9 cellular contexts compared by ENCODE assay signal in genomic region chr11:62573006-62573591, GRCh38. TPM values are rescaled to one million over a fixed set of nuclear protein-coding genes. Genes with fewer than 3 reads are reported as not detected.
A peak's percentile ranks its signal among the peaks of the same experiment; 100 is the strongest.
DNase-seq lines count a peak whose midpoint lies in the region; ATAC-seq, FAIRE-seq and TF ChIP-seq lines count a peak whose summit lies in the region.
"Had no signal": no experiment of that assay in that cellular context is flagged by ENCODE, and none has a peak within 500 bp of the region (broad histone marks: within the 10 kb centered on the region; RNA-seq: fewer than 3 reads in every experiment).

No MANE protein-coding gene starts in this region.

- H3K4me1 Mint-ChIP-seq in type B pancreatic cell (ENCODE audit: unreplicated experiment), result peaks cover 36% of the 10 kb centered on the region

- peaks cover 63% of the 10 kb centered on the region for H3K36me3 ChIP-seq in OCI-LY3 (replicated peaks; ENCODE audit: low read depth, low read length)
- H3K36me3 ChIP-seq in lung (ENCODE audit: control insufficient read depth in 2 of 2, insufficient read depth in 2 of 2, low read length in 2 of 2), result peaks cover 3 to 33% of the 10 kb centered on the region in 2 donors

- peaks cover 46% of the 10 kb centered on the region for H3K4me1 ChIP-seq in OCI-LY3 (ENCODE audit: low read length)
- peaks cover 4 to 15% of the 10 kb centered on the region in 2 donors for H3K4me1 ChIP-seq in lung (ENCODE audit: control insufficient read depth in 2 of 2, insufficient read depth in 2 of 2, low read length in 2 of 2)

- H3K4me2 ChIP-seq in OCI-LY3 (ENCODE audit: low read length), result peak overlapping the region; percentile 73

- DNase-seq in SIG-M5 treated with dmso at 0.1 percent for 504 hours (lab: John Stamatoyannopoulos, UW; ENCODE audit: unreplicated experiment) (peak; percentile 26), SIG-M5 (lab: John Stamatoyannopoulos, UW) (no peak), cardiac fibroblast (ENCODE audit: low read depth in 2 of 2) (peak in 1 of 2 donors; percentile 37), lung (ENCODE audit: low spot score) (no peak), type B pancreatic cell (ENCODE audit: extremely low spot score, unreplicated experiment) (no peak), GM10266 (ENCODE audit: extremely low spot score) (no peak), urothelium cell line (ENCODE audit: low spot score) (no peak)

- peaks cover 60% of the 10 kb centered on the region for H3K79me2 ChIP-seq in OCI-LY3 (ENCODE audit: low read length)

- H3K27ac ChIP-seq in OCI-LY3 (ENCODE audit: low read length) (peak overlapping the region; percentile 63), lung (ENCODE audit: low read depth in 1 of 2, low read length in 1 of 2) (peak overlapping the region; percentile 46 to 75)

- H3K27me3 Mint-ChIP-seq in type B pancreatic cell, result no peaks in the 10 kb centered on the region

- no peak for ATAC-seq in lung (ENCODE audit: insufficient read depth, low FRiP score)

- H3K4me3 ChIP-seq in OCI-LY3 (ENCODE audit: low read length) (peak overlapping the region; percentile 93), cardiac fibroblast (replicated peaks in 1 of 2; ENCODE audit: low read depth in 2 of 2, low read length in 2 of 2) (peak overlapping the region; percentile 95), lung (peak overlapping the region; percentile 55)

- H3K27me3 ChIP-seq in OCI-LY3 (ENCODE audit: low read depth, low read length) (no peaks in the 10 kb centered on the region), lung (ENCODE audit: control insufficient read depth, insufficient read depth) (no peaks in the 10 kb centered on the region)

- peaks cover 37% of the 10 kb centered on the region for H3K36me3 Mint-ChIP-seq in type B pancreatic cell

- no peak for FAIRE-seq in urothelium cell line (lab: Jason Lieb, UNC)
- FAIRE-seq: colon had no signal

- 1% methylated on average over 33 of the region's 33 CpGs for WGBS in lung, 2 donors

- no peaks in the 10 kb centered on the region for H3K9me3 Mint-ChIP-seq in type B pancreatic cell

- H4K20me1 ChIP-seq in OCI-LY3 (ENCODE audit: insufficient read depth, low read length), result peaks cover 7% of the 10 kb centered on the region; the same call in 1 of the 2 replicates

- peak overlapping the region; percentile 99 for H3K27ac Mint-ChIP-seq in type B pancreatic cell

- H3K9ac ChIP-seq in OCI-LY3 (ENCODE audit: low read length), result peak overlapping the region; percentile 95

- TF ChIP-seq CTCF in OCI-LY3 (IDR thresholded peaks at IDR 0.05; ENCODE audit: low read depth, low read length) (no peak), cardiac fibroblast (IDR thresholded peaks at IDR 0.05; ENCODE audit: low read depth, low read length) (no peak), lung (IDR thresholded peaks at IDR 0.05; ENCODE audit: control extremely low read depth, extremely low read depth) (no peak), type B pancreatic cell (conservative IDR thresholded peaks at IDR 0.05) (no peak), GM10266 (IDR thresholded peaks at IDR 0.05; ENCODE audit: control insufficient read depth, insufficient read depth, low read depth, missing control alignments) (no peak)

- H2AFZ ChIP-seq in OCI-LY3 (ENCODE audit: low read depth, low read length), result 0 out of 2 replicates have a peak overlapping the region, but pooled peaks have one; percentile 15

- peak overlapping the region; percentile 98 for H3K4me3 Mint-ChIP-seq in type B pancreatic cell

- H3K9me3 ChIP-seq in OCI-LY3 (ENCODE audit: insufficient read depth, low read length) (no peaks in the 10 kb centered on the region), lung (ENCODE audit: control insufficient read depth in 2 of 2, insufficient read depth in 1 of 2, low read length in 1 of 2) (no peaks in the 10 kb centered on the region)

RNA-seq across cellular contexts. Expression of gene EEF1G, which starts 0.6 kb away (rescaled TPM):
- total RNA-seq in lung (1,000 to 10,000 TPM in 1 of 2 donors, 100 to 1,000 TPM in 1; 941 to 1,160 TPM), type B pancreatic cell (ENCODE audit: low replicate concordance) (1,846 and 2,051 TPM in 2 replicates)
- polyA plus RNA-seq in lung, result 1,000 to 10,000 TPM; 1,043 to 1,130 TPM

RNA-seq across cellular contexts. Expression of gene TUT1, which starts 18.2 kb away (rescaled TPM):
- total RNA-seq in lung (10 to 100 TPM; 10.8 to 19.4 TPM), type B pancreatic cell (ENCODE audit: low replicate concordance) (15.0 and 22.1 TPM in 2 replicates)
- polyA plus RNA-seq in lung, result 10 to 100 TPM; 15.2 to 21.9 TPM

RNA-seq across cellular contexts. Expression of gene AHNAK, which starts 26.5 kb away (rescaled TPM):
- total RNA-seq in lung (100 to 1,000 TPM; 396 to 707 TPM), type B pancreatic cell (ENCODE audit: low replicate concordance) (302 and 656 TPM in 2 replicates)
- 10 to 100 TPM; 66.5 to 79.9 TPM for polyA plus RNA-seq in lung

RNA-seq across cellular contexts. Expression of gene MTA2, which starts 28.6 kb away (rescaled TPM):
- total RNA-seq in lung, result 10 to 100 TPM; 53.7 to 74.4 TPM
- 10 to 100 TPM; 57.0 to 62.2 TPM for polyA plus RNA-seq in lung
- 148 and 152 TPM in 2 replicates for total RNA-seq in type B pancreatic cell (ENCODE audit: low replicate concordance)

RNA-seq across cellular contexts. Expression of gene EML3, which starts 39.5 kb away (rescaled TPM):
- total RNA-seq in lung, result 10 to 100 TPM; 29.1 to 95.4 TPM
- polyA plus RNA-seq in lung, result 10 to 100 TPM; 59.5 to 66.4 TPM
- 46.0 and 76.0 TPM in 2 replicates for total RNA-seq in type B pancreatic cell (ENCODE audit: low replicate concordance)
